ENCODE assay signal across 1 cellular context in the genomic region with DNA sequence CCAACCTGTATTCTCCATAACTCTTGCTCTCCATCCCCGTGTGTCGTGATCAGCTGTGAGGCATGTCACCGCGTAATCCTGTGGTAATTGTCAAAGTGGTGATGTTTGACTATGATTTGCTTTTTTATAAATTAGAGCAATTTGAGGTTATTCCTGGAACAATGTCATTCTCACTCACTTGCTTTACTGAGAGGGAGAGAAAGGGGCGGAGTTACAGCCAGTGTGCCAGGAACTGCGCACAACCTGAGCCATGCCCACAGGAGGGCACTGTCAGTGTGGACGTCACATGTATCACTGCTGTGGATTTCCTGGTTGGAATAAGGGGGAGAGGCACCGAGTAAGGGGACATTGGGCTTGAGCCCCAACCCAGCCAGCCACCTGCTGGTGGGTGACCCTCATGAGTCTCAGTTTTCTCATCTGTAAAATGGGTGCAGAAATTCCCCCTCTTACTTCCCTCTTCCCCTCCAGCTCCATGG.
TF ChIP-seq lines count a peak whose summit lies in the region.

No MANE protein-coding gene starts in this region.

TF ChIP-seq in SK-N-SH, 30 proteins besides CTCF, POLR2A, EP300 and RAD21 (continued from another document):
- TF ChIP-seq ZBTB33 (IDR thresholded peaks at IDR 0.05; ENCODE audit: borderline replicate concordance, low read depth) (no peak), MXI1 (IDR thresholded peaks at IDR 0.05; ENCODE audit: low read depth, low read length) (no peak), EZH2phosphoT487 (IDR thresholded peaks at IDR 0.05; ENCODE audit: borderline replicate concordance, low read depth) (no peak), FOXJ3 (CRISPR knock-in tag; IDR thresholded peaks at IDR 0.05) (no peak), CHD2 (IDR thresholded peaks at IDR 0.05; ENCODE audit: low read length, partially characterized antibody) (no peak), TEAD4 (IDR thresholded peaks at IDR 0.05; ENCODE audit: borderline replicate concordance, insufficient read depth) (no peak)
- TF ChIP-seq, protein P1, sequence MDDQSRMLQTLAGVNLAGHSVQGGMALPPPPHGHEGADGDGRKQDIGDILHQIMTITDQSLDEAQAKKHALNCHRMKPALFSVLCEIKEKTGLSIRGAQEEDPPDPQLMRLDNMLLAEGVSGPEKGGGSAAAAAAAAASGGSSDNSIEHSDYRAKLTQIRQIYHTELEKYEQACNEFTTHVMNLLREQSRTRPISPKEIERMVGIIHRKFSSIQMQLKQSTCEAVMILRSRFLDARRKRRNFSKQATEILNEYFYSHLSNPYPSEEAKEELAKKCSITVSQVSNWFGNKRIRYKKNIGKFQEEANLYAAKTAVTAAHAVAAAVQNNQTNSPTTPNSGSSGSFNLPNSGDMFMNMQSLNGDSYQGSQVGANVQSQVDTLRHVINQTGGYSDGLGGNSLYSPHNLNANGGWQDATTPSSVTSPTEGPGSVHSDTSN (IDR thresholded peaks at IDR 0.05) = no peak
- TF ChIP-seq, protein P2, sequence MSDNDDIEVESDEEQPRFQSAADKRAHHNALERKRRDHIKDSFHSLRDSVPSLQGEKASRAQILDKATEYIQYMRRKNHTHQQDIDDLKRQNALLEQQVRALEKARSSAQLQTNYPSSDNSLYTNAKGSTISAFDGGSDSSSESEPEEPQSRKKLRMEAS (IDR thresholded peaks at IDR 0.05; ENCODE audit: low read depth) = no peak
TF ChIP-seq in SK-N-SH: peak in this region for 0.
